Comparison of ENCODE assay signal across 9 cellular contexts in the genomic region with DNA sequence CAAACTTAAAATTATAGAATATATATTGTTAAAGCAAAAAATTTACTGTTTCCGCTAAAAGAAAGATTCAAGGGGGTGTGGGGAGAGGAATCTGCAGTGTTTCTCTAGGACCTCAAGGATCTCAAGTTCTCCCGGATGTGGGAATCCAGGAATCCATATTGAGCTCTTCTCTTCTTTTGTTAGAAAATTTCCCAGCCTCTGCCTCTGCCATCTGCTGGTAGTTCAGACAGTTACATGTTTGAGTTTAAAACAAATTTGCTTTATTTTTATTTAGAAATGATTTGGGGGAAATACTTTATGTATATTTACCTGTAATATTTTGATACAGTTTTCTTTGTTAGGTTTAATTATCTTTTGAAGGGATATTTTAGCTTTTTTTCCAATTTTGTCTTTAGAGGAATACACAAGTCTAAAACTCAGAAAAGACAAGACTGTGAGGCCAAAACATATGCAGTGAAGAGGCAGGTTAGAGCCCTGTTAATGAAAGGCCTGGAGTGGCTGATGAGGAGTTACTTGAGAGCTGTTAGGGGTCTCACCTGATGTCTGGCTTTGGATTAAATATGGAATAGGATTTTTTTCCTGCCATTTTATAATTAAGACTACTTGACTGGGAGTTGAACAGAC.
DNase-seq lines count a peak whose midpoint lies in the region; ATAC-seq and TF ChIP-seq lines count a peak whose summit lies in the region.
"Had no signal": no experiment of that assay in that cellular context is flagged by ENCODE, and none has a peak within 500 bp of the region (broad histone marks: within the 10 kb centered on the region; RNA-seq: fewer than 3 reads in every experiment).

No MANE protein-coding gene starts in this region.

- H3K4me3 Mint-ChIP-seq in CD8-positive, alpha-beta memory T cell: no peak overlapping the region
- H3K4me3 Mint-ChIP-seq: memory B cell had no signal

- peak; percentile 81 for TF ChIP-seq CTCF in VCaP (conservative IDR thresholded peaks at IDR 0.05)

- no peaks in the 10 kb centered on the region for H3K9me3 ChIP-seq in CD8-positive, alpha-beta memory T cell (ENCODE audit: low read length)

- ATAC-seq in left colon (peak; percentile 58), HG02642 (IDR thresholded peaks at IDR 0.05; ENCODE audit: poor library complexity, unreplicated experiment) (no peak)

- no peaks in the 10 kb centered on the region for H3K4me1 ChIP-seq in CD8-positive, alpha-beta memory T cell (ENCODE audit: insufficient read depth, low read length)

- H3K27me3 Mint-ChIP-seq in CD8-positive, alpha-beta memory T cell: no peaks in the 10 kb centered on the region
- H3K27me3 Mint-ChIP-seq: memory B cell had no signal

- intact Hi-C loops in left colon (cut with DNase I, micrococcal nuclease): no loop called here

- peak overlapping the region in 2 of 8 donors; percentile 3 to 54 for H3K27ac Mint-ChIP-seq in CD8-positive, alpha-beta memory T cell
- H3K27ac Mint-ChIP-seq: memory B cell had no signal

- no peak overlapping the region for H3K4me3 ChIP-seq in CD8-positive, alpha-beta memory T cell (ENCODE audit: low read length)

- H3K36me3 Mint-ChIP-seq in CD8-positive, alpha-beta memory T cell: peaks cover 0 to 15% (median 2%) of the 10 kb centered on the region in 3 donors

- CTCF ChIA-PET in CD8-positive, alpha-beta memory T cell (lab: Charles Lee): interaction anchor here (1.1 to 2.8 kb wide), 4 partner anchors 9 to 78 kb away, joined by 3 to 14 read pairs (median 7); no protein-coding TSS in a partner anchor

- H3K9me3 Mint-ChIP-seq in CD8-positive, alpha-beta memory T cell: no peaks in the 10 kb centered on the region
- H3K9me3 Mint-ChIP-seq: memory B cell had no signal

- POLR2A ChIA-PET in CD8-positive, alpha-beta memory T cell (lab: Charles Lee): no interaction called here

- H3K27ac ChIP-seq in CD8-positive, alpha-beta memory T cell (ENCODE audit: low read depth, low read length): peak overlapping the region; percentile 7
- no peak overlapping the region for H3K27ac ChIP-seq in VCaP

- no peak for DNase-seq in CD8-positive, alpha-beta memory T cell
- DNase-seq in HT1080 (ENCODE audit: low read depth) (peak; percentile 73), left colon (no peak), HUDEP-2 (lab: John Stamatoyannopoulos, UW; ENCODE audit: unreplicated experiment in 76 of 76) (no peak)
- no peak for DNase-seq in activated CD4-positive, CD25-positive, alpha-beta regulatory T cell (lab: John Stamatoyannopoulos, UW)
- DNase-seq in activated effector memory CD4-positive, alpha-beta T cell treated with Interleukin-2 at 50 U/mL for 16 hours: no peak

- H3K4me1 Mint-ChIP-seq in CD8-positive, alpha-beta memory T cell: peaks cover 11 to 43% (median 24%) of the 10 kb centered on the region in 3 donors

- H3K27me3 ChIP-seq in CD8-positive, alpha-beta memory T cell (ENCODE audit: insufficient read depth, low read length, poor library complexity, severe bottlenecking): no peaks in the 10 kb centered on the region

- H3K36me3 ChIP-seq in CD8-positive, alpha-beta memory T cell (ENCODE audit: insufficient read depth, low read length): no peaks in the 10 kb centered on the region
